In genomic region chr19:4380254-4380727, GRCh38 we compare ENCODE assay signal across 10 cellular contexts. TPM values are rescaled to one million over a fixed set of nuclear protein-coding genes. Genes with fewer than 3 reads are reported as not detected.
DNase-seq lines count a peak whose midpoint lies in the region; ATAC-seq, FAIRE-seq and TF ChIP-seq lines count a peak whose summit lies in the region.
"Had no signal": no experiment of that assay in that cellular context is flagged by ENCODE, and none has a peak within 500 bp of the region (broad histone marks: within the 10 kb centered on the region; RNA-seq: fewer than 3 reads in every experiment).

No MANE protein-coding gene starts in this region.

- TF ChIP-seq CTCF in K562 (IDR thresholded peaks at IDR 0.05 in 2 of 3, conservative IDR thresholded peaks at IDR 0.05 in 1 of 3; ENCODE audit: insufficient read depth in 2 of 3, low read depth in 1 of 3, low read length in 3 of 3) = no peak
- TF ChIP-seq CTCF in uterus (IDR thresholded peaks at IDR 0.05) = no peak
- TF ChIP-seq CTCF in hepatocyte (IDR thresholded peaks at IDR 0.05; ENCODE audit: poor library complexity) = no peak
- no peak for TF ChIP-seq CTCF in coronary artery (IDR thresholded peaks at IDR 0.05)

- in situ Hi-C loops in K562 (cut with MboI) = no loop called here

- H3K9ac ChIP-seq in K562 (ENCODE audit: insufficient read depth in 1 of 2, low read depth in 2 of 2, low read length in 2 of 2) = peak overlapping the region in 1 of 2 experiments; percentile 73; a peak in 2 of 4 replicates

- H3K36me3 Mint-ChIP-seq in naive B cell = no peaks in the 10 kb centered on the region

- peak overlapping the region; percentile 73 to 92 (median 86) for H3K4me3 Mint-ChIP-seq in naive B cell

- no peak for TF ChIP-seq EP300 in K562 (IDR thresholded peaks at IDR 0.05; ENCODE audit: low read length)

- H3K27me3 ChIP-seq in K562 (ENCODE audit: control insufficient read depth in 2 of 2, insufficient read depth in 2 of 2, low read length in 2 of 2) (no peaks in the 10 kb centered on the region), uterus (no peaks in the 10 kb centered on the region), hepatocyte (no peaks in the 10 kb centered on the region)

- H3K4me3 ChIP-seq in K562 (no peak overlapping the region), uterus (no peak overlapping the region), hepatocyte (no peak overlapping the region), coronary artery (no peak overlapping the region)

- no peak for TF ChIP-seq RAD21 in K562 (CRISPR knock-in tag; conservative IDR thresholded peaks at IDR 0.05 in 1 of 2, IDR thresholded peaks at IDR 0.05 in 1 of 2)

- H4K20me1 ChIP-seq in K562 (replicated peaks; ENCODE audit: control insufficient read depth, insufficient read depth, low read length) (peaks cover 28% of the 10 kb centered on the region), hepatocyte (ENCODE audit: insufficient read depth, poor library complexity, severe bottlenecking) (peaks cover 49% of the 10 kb centered on the region)

- no TSS peak for BruUV-seq in K562 (replicated peaks; lab: Mats Ljungman, UMichigan)

- H3K36me3 ChIP-seq in K562 (ENCODE audit: control insufficient read depth, insufficient read depth, low read length) (peaks cover 56% of the 10 kb centered on the region; the same call in 2 of the 3 replicates), uterus (no peaks in the 10 kb centered on the region), hepatocyte (replicated peaks; ENCODE audit: insufficient read depth, low read depth) (no peaks in the 10 kb centered on the region)

- POLR2A ChIA-PET in K562 (lab: Yijun Ruan, JAX) = interaction anchor here (0.6 to 1.2 kb wide), 5 partner anchors 9 to 22 kb away, joined by 3 to 4 read pairs (median 3); partner anchors contain the start of gene CHAF1A

- no peak overlapping the region for H3K4me2 ChIP-seq in K562 (ENCODE audit: insufficient read depth, low read length)
- no peak overlapping the region for H3K4me2 ChIP-seq in hepatocyte

- H3K9me1 ChIP-seq in K562 (ENCODE audit: control insufficient read depth, insufficient read depth, low read length) = no peaks in the 10 kb centered on the region

- WGBS in K562 (ENCODE audit: insufficient coverage, low coverage, missing lambda C conversion rate) = 69% methylated on average over 16 of the region's 17 CpGs
- WGBS in hepatocyte (ENCODE audit: low lambda C conversion rate, missing lambda C conversion rate) = 79% methylated on average over 17 of the region's 17 CpGs

- peak overlapping the region; percentile 41; the same call in 2 of the 3 replicates for H3K27ac ChIP-seq in K562 (ENCODE audit: extremely low read depth, low read depth, low read length)
- H3K27ac ChIP-seq in uterus = peak overlapping the region; percentile 18 to 61
- H3K27ac ChIP-seq in hepatocyte = no peak overlapping the region
- peak overlapping the region in 1 of 2 donors; percentile 62 for H3K27ac ChIP-seq in coronary artery

- intact Hi-C loops in K562 (cut with micrococcal nuclease) (no loop called here), uterus (cut with DNase I; ENCODE audit: low total_unique reads) (no loop called here)

- FAIRE-seq in K562 (lab: Jason Lieb, UNC) = peak; percentile 37
- FAIRE-seq: A204.1, colon had no signal

- TF ChIP-seq POLR2A in K562 (conservative IDR thresholded peaks at IDR 0.05) = no peak
- no peak for TF ChIP-seq POLR2A in uterus (IDR thresholded peaks at IDR 0.05)

- H3K27me3 Mint-ChIP-seq in naive B cell = no peaks in the 10 kb centered on the region

- H3K27ac Mint-ChIP-seq in naive B cell = peak overlapping the region; percentile 93 to 98 (median 95)

- H2AFZ ChIP-seq in K562 (ENCODE audit: low read depth, low read length) = no peak overlapping the region
- no peak overlapping the region for H2AFZ ChIP-seq in hepatocyte

- CTCF ChIA-PET in K562 (lab: Yijun Ruan, JAX; ENCODE audit: low intra/inter-chr PET ratio) = no interaction called here

- H3K4me1 ChIP-seq in K562 (replicated peaks in 1 of 2; ENCODE audit: control insufficient read depth in 2 of 2, insufficient read depth in 2 of 2, low read length in 2 of 2) (peaks cover 51 to 78% of the 10 kb centered on the region in 2 experiments), uterus (peaks cover 7 to 13% of the 10 kb centered on the region in 2 donors), hepatocyte (ENCODE audit: insufficient read depth) (peaks cover 21% of the 10 kb centered on the region)

- peak; percentile 21 for DNase-seq in activated CD4-positive, CD25-positive, alpha-beta regulatory T cell treated with anti-CD3 and anti-CD28 coated beads, Interleukin-2, amount 50 U/mL, for 16 hours (ENCODE audit: low read depth, low spot score)
- DNase-seq in activated CD4-positive, CD25-positive, alpha-beta regulatory T cell treated with anti-CD3 and anti-CD28 coated beads, Interleukin-2, amount 50 U/mL, for 72 hours = no peak
- DNase-seq in K562 (ENCODE audit: extremely low read depth in 1 of 4, low spot score in 3 of 4) (no peak), naive B cell (peak; percentile 58), uterus (peak; percentile 27 to 45), hepatocyte (ENCODE audit: low spot score) (no peak), coronary artery (ENCODE audit: low spot score) (no peak), NOMO-1 treated with DMSO at 0.1 percent for 48 hours (lab: John Stamatoyannopoulos, UW; ENCODE audit: unreplicated experiment) (no peak)

- ATAC-seq in K562 (no peak), naive B cell (ENCODE audit: low read depth in 2 of 2) (peak; percentile 57 to 59)

- H3K9me3 ChIP-seq in K562 (replicated peaks; ENCODE audit: control insufficient read depth, insufficient read depth, low read depth, low read length) (no peaks in the 10 kb centered on the region), uterus (no peaks in the 10 kb centered on the region), hepatocyte (ENCODE audit: low read depth) (no peaks in the 10 kb centered on the region)

- H3K9me3 Mint-ChIP-seq in naive B cell = no peaks in the 10 kb centered on the region

- H3K9me2 ChIP-seq in hepatocyte (replicated peaks; ENCODE audit: insufficient read depth) = no peaks in the 10 kb centered on the region

- H3K4me1 Mint-ChIP-seq in naive B cell = peaks cover 50 to 75% (median 60%) of the 10 kb centered on the region in 3 donors

- peaks cover 88% of the 10 kb centered on the region for H3K79me2 ChIP-seq in K562 (ENCODE audit: control insufficient read depth, insufficient read depth, low read length)
- H3K79me2 ChIP-seq in hepatocyte = peaks cover 84% of the 10 kb centered on the region

RNA-seq across cellular contexts. Expression of gene SH3GL1, which starts 20.1 kb away (rescaled TPM):
- 74.6 and 119 TPM in 2 replicates for total RNA-seq in K562 (2011; cell fraction: chromatin; rRNA removed; ENCODE audit: low replicate concordance)
- 59.7 and 60.0 TPM in 2 replicates for total RNA-seq in K562 (2011; cell fraction: nucleolus; rRNA removed)
- 58.7 and 78.3 TPM in 2 replicates for total RNA-seq in K562 (2011; cell fraction: nucleoplasm; rRNA removed)
- 48.0 and 60.1 TPM in 2 replicates for total RNA-seq in K562 (2014; rRNA removed)
- 6.1 and 9.4 TPM in 2 replicates for total RNA-seq in K562 (2014; rRNA removed; fragmentation: Illumina TruSeq; extraction: Trizol)
- total RNA-seq in K562 (2015; rRNA removed; fragmentation: Illumina TruSeq; extraction: Trizol) = 28.6 and 29.1 TPM in 2 replicates
- 72.0 and 75.3 TPM in 2 replicates for total RNA-seq in K562 (2021)
- 25.7 and 44.0 TPM in 2 replicates for polyA plus RNA-seq in K562 (2011; rRNA removed)
- 41.8 and 96.4 TPM in 2 replicates for polyA plus RNA-seq in K562 (2011; cell fraction: cytosol; rRNA removed)
- 68.2 and 94.2 TPM in 2 replicates for polyA plus RNA-seq in K562 (2011; cell fraction: nucleus; rRNA removed)
- 51.2 and 58.7 TPM in 2 replicates for polyA plus RNA-seq in K562 (2012)
- polyA plus RNA-seq in K562 (2014; fragmentation: Illumina TruSeq; extraction: Trizol) = 25.5 and 57.0 TPM in 2 replicates
- 1 to 10 TPM; 1.7 to 2.1 TPM for polyA plus RNA-seq in K562 (2014; fragmentation: Nextera tagmentation; extraction: Ambion mirVana)
- polyA plus RNA-seq in K562 (2014; rRNA removed) = 58.5 and 64.7 TPM in 2 replicates
- polyA minus RNA-seq in K562 (2011; rRNA and poly(A)+ RNA removed) = 8.2 and 13.7 TPM in 2 replicates
- 31.3 and 36.5 TPM in 2 replicates for polyA minus RNA-seq in K562 (2011; cell fraction: cytosol; rRNA and poly(A)+ RNA removed)
- polyA minus RNA-seq in K562 (2011; cell fraction: nucleus; rRNA and poly(A)+ RNA removed) = 17.4 and 22.5 TPM in 2 replicates
- 10 to 100 TPM in 5 of 6 donors, 1 to 10 TPM in 1; 4.9 to 18.5 (median 12.7) TPM for polyA plus RNA-seq in naive B cell (ENCODE audit: low read depth in 6 of 6)
- 10 to 100 TPM; 11.8 to 69.3 (median 29.5) TPM for total RNA-seq in uterus
- total RNA-seq in hepatocyte = 71.8 and 81.7 TPM in 2 replicates
- polyA plus RNA-seq in hepatocyte = 111 and 114 TPM in 2 replicates

RNA-seq across cellular contexts. Expression of gene CHAF1A, which starts 22.1 kb away (rescaled TPM):
- 122 and 169 TPM in 2 replicates for total RNA-seq in K562 (2011; cell fraction: chromatin; rRNA removed; ENCODE audit: low replicate concordance)
- 101 and 121 TPM in 2 replicates for total RNA-seq in K562 (2011; cell fraction: nucleolus; rRNA removed)
- total RNA-seq in K562 (2011; cell fraction: nucleoplasm; rRNA removed) = 83.4 and 88.4 TPM in 2 replicates
- total RNA-seq in K562 (2014; rRNA removed) = 61.1 and 78.3 TPM in 2 replicates
- total RNA-seq in K562 (2014; rRNA removed; fragmentation: Illumina TruSeq; extraction: Trizol) = 32.5 and 42.6 TPM in 2 replicates
- 51.4 and 51.8 TPM in 2 replicates for total RNA-seq in K562 (2015; rRNA removed; fragmentation: Illumina TruSeq; extraction: Trizol)
- total RNA-seq in K562 (2021) = 78.6 and 86.9 TPM in 2 replicates
- polyA plus RNA-seq in K562 (2011; rRNA removed) = 32.0 and 35.3 TPM in 2 replicates
- polyA plus RNA-seq in K562 (2011; cell fraction: cytosol; rRNA removed) = 33.8 and 95.9 TPM in 2 replicates
- polyA plus RNA-seq in K562 (2011; cell fraction: nucleus; rRNA removed) = 46.7 and 100 TPM in 2 replicates
- 65.6 and 65.8 TPM in 2 replicates for polyA plus RNA-seq in K562 (2012)
- 45.2 and 59.3 TPM in 2 replicates for polyA plus RNA-seq in K562 (2014; fragmentation: Illumina TruSeq; extraction: Trizol)
- polyA plus RNA-seq in K562 (2014; fragmentation: Nextera tagmentation; extraction: Ambion mirVana) = 1 to 10 TPM; 1.6 to 2.1 TPM
- polyA plus RNA-seq in K562 (2014; rRNA removed) = 65.4 and 73.4 TPM in 2 replicates
- 33.8 and 38.5 TPM in 2 replicates for polyA minus RNA-seq in K562 (2011; rRNA and poly(A)+ RNA removed)
- 43.1 and 61.4 TPM in 2 replicates for polyA minus RNA-seq in K562 (2011; cell fraction: cytosol; rRNA and poly(A)+ RNA removed)
- 35.1 and 42.1 TPM in 2 replicates for polyA minus RNA-seq in K562 (2011; cell fraction: nucleus; rRNA and poly(A)+ RNA removed)
- polyA plus RNA-seq in naive B cell (ENCODE audit: low read depth in 6 of 6) = 1 to 10 TPM in 5 of 6 donors, under 1 TPM in 1; 0.14 to 4.8 (median 2.7) TPM
- 10 to 100 TPM in 1 of 4 donors, 1 to 10 TPM in 2, under 1 TPM in 1; 0.59 to 12.9 (median 8.0) TPM for total RNA-seq in uterus
- total RNA-seq in hepatocyte = 5.5 and 6.2 TPM in 2 replicates
- polyA plus RNA-seq in hepatocyte = 6.5 and 11.1 TPM in 2 replicates

RNA-seq across cellular contexts. Expression of gene MPND, which starts 36.9 kb away (rescaled TPM):
- total RNA-seq in K562 (2011; cell fraction: chromatin; rRNA removed; ENCODE audit: low replicate concordance) = 6.5 and 16.7 TPM in 2 replicates
- total RNA-seq in K562 (2011; cell fraction: nucleolus; rRNA removed) = 12.6 and 12.8 TPM in 2 replicates
- 6.2 and 6.5 TPM in 2 replicates for total RNA-seq in K562 (2011; cell fraction: nucleoplasm; rRNA removed)
- total RNA-seq in K562 (2014; rRNA removed) = 3.6 and 5.7 TPM in 2 replicates
- total RNA-seq in K562 (2014; rRNA removed; fragmentation: Illumina TruSeq; extraction: Trizol) = 1.5 and 1.9 TPM in 2 replicates
- 7.8 and 8.0 TPM in 2 replicates for total RNA-seq in K562 (2015; rRNA removed; fragmentation: Illumina TruSeq; extraction: Trizol)
- total RNA-seq in K562 (2021) = 14.0 and 16.2 TPM in 2 replicates
- 3.9 and 4.3 TPM in 2 replicates for polyA plus RNA-seq in K562 (2011; rRNA removed)
- 4.7 and 8.9 TPM in 2 replicates for polyA plus RNA-seq in K562 (2011; cell fraction: cytosol; rRNA removed)
- polyA plus RNA-seq in K562 (2011; cell fraction: nucleus; rRNA removed) = 4.8 and 7.2 TPM in 2 replicates
- 13.5 and 16.5 TPM in 2 replicates for polyA plus RNA-seq in K562 (2012)
- 5.5 and 7.6 TPM in 2 replicates for polyA plus RNA-seq in K562 (2014; fragmentation: Illumina TruSeq; extraction: Trizol)
- 1 to 10 TPM in 1 of 2 experiments, under 1 TPM in 1; 0.25 to 1.3 TPM for polyA plus RNA-seq in K562 (2014; fragmentation: Nextera tagmentation; extraction: Ambion mirVana)
- polyA plus RNA-seq in K562 (2014; rRNA removed) = 5.7 and 9.4 TPM in 2 replicates
- 1.3 and 1.9 TPM in 2 replicates for polyA minus RNA-seq in K562 (2011; rRNA and poly(A)+ RNA removed)
- polyA minus RNA-seq in K562 (2011; cell fraction: cytosol; rRNA and poly(A)+ RNA removed) = 8.7 and 9.4 TPM in 2 replicates
- 3.2 and 4.0 TPM in 2 replicates for polyA minus RNA-seq in K562 (2011; cell fraction: nucleus; rRNA and poly(A)+ RNA removed)
- polyA plus RNA-seq in naive B cell (ENCODE audit: low read depth in 6 of 6) = 1 to 10 TPM; 4.6 to 6.3 (median 5.4) TPM
- total RNA-seq in uterus = 10 to 100 TPM in 1 of 4 donors, 1 to 10 TPM in 1, under 1 TPM in 1, not detected in 1; 0.51 to 13.8 (median 5.8) TPM
- 11.2 and 16.6 TPM in 2 replicates for total RNA-seq in hepatocyte
- polyA plus RNA-seq in hepatocyte = 17.0 and 21.9 TPM in 2 replicates

RNA-seq across cellular contexts. Expression of gene STAP2, which starts 41.7 kb away (rescaled TPM):
- 2.7 and 6.6 TPM in 2 replicates for total RNA-seq in K562 (2011; cell fraction: chromatin; rRNA removed; ENCODE audit: low replicate concordance)
- total RNA-seq in K562 (2011; cell fraction: nucleolus; rRNA removed) = 8.7 and 10.8 TPM in 2 replicates
- total RNA-seq in K562 (2011; cell fraction: nucleoplasm; rRNA removed) = 4.0 and 6.0 TPM in 2 replicates
- total RNA-seq in K562 (2014; rRNA removed) (4.3 and 7.8 TPM in 2 replicates), K562 (2014; rRNA removed; fragmentation: Illumina TruSeq; extraction: Trizol) (2.3 and 3.9 TPM in 2 replicates), K562 (2015; rRNA removed; fragmentation: Illumina TruSeq; extraction: Trizol) (3.5 and 4.5 TPM in 2 replicates), K562 (2021) (5.7 and 8.2 TPM in 2 replicates), uterus (1 to 10 TPM in 3 of 4 donors, under 1 TPM in 1; 0.29 to 9.4 (median 6.2) TPM), hepatocyte (27.5 and 28.1 TPM in 2 replicates)
- polyA plus RNA-seq in K562 (2011; rRNA removed) (4.3 and 4.7 TPM in 2 replicates), K562 (2014; fragmentation: Illumina TruSeq; extraction: Trizol) (5.3 and 5.4 TPM in 2 replicates), K562 (2014; fragmentation: Nextera tagmentation; extraction: Ambion mirVana) (1 to 10 TPM; 1.2 to 3.6 TPM), K562 (2014; rRNA removed) (5.8 and 9.8 TPM in 2 replicates), naive B cell (ENCODE audit: low read depth in 6 of 6) (under 1 TPM in 1 of 6 donors, not detected in 5; 0.94 TPM), hepatocyte (34.4 and 45.2 TPM in 2 replicates)
- polyA plus RNA-seq in K562 (2011; cell fraction: cytosol; rRNA removed) = 5.4 and 13.5 TPM in 2 replicates
- 5.6 and 10.5 TPM in 2 replicates for polyA plus RNA-seq in K562 (2011; cell fraction: nucleus; rRNA removed)
- polyA plus RNA-seq in K562 (2012) = 1.4 and 4.8 TPM in 2 replicates
- polyA minus RNA-seq in K562 (2011; rRNA and poly(A)+ RNA removed) = 1.2 and 3.1 TPM in 2 replicates
- polyA minus RNA-seq in K562 (2011; cell fraction: cytosol; rRNA and poly(A)+ RNA removed) = 2.0 and 2.6 TPM in 2 replicates
- polyA minus RNA-seq in K562 (2011; cell fraction: nucleus; rRNA and poly(A)+ RNA removed) = 1.1 and 3.2 TPM in 2 replicates

Comparison
In these comparisons a context has a peak if more than half of its experiments do, and no peak if none do; other contexts are left out.
1. DNase-seq: peak in activated CD4-positive, CD25-positive, alpha-beta regulatory T cell treated with anti-CD3 and anti-CD28 coated beads, Interleukin-2, amount 50 U/mL, for 16 hours (single experiment), naive B cell (single experiment) and uterus (2 of 2); none in activated CD4-positive, CD25-positive, alpha-beta regulatory T cell treated with anti-CD3 and anti-CD28 coated beads, Interleukin-2, amount 50 U/mL, for 72 hours (single experiment), K562 (0 of 4), hepatocyte (single experiment), coronary artery (single experiment) and NOMO-1 treated with DMSO at 0.1 percent for 48 hours (single experiment).